Comparison of ENCODE assay signal across 8 cellular contexts in genomic region chr16:85612801-85613608, GRCh38. TPM values are rescaled to one million over a fixed set of nuclear protein-coding genes. Genes with fewer than 3 reads are reported as not detected.
A peak's percentile ranks its signal among the peaks of the same experiment; 100 is the strongest.
DNase-seq lines count a peak whose midpoint lies in the region; ATAC-seq and TF ChIP-seq lines count a peak whose summit lies in the region.

TSS of gene GSE1 (plus strand) at chr16:85613322. CDS start at chr16:85613392, 70 bp downstream.

- no peaks in the 10 kb centered on the region for H3K36me3 ChIP-seq in RWPE2 (ENCODE audit: low read depth)
- no peaks in the 10 kb centered on the region for H3K36me3 ChIP-seq in vagina

- H3K9me3 ChIP-seq in RWPE2 (ENCODE audit: severe bottlenecking): no peaks in the 10 kb centered on the region
- H3K9me3 ChIP-seq in vagina: no peaks in the 10 kb centered on the region

- TF ChIP-seq POLR2A in vagina (IDR thresholded peaks at IDR 0.05): no peak

- H3K27me3 Mint-ChIP-seq in activated naive CD4-positive, alpha-beta T cell treated with anti-CD3 and anti-CD28 coated beads for 36 hours (ENCODE audit: low read depth): peaks cover 21% of the 10 kb centered on the region

- peak within 1 kb of the TSS; percentile 91 for H3K27ac ChIP-seq in RWPE2 (ENCODE audit: poor library complexity, severe bottlenecking)
- H3K27ac ChIP-seq in vagina: peak within 1 kb of the TSS; percentile 84

- H3K4me3 ChIP-seq in RWPE2 (ENCODE audit: severe bottlenecking) (peak within 1 kb of the TSS; percentile 48), vagina (peak within 1 kb of the TSS; percentile 68 to 78)

- TF ChIP-seq CTCF in RWPE2 (IDR thresholded peaks at IDR 0.05; ENCODE audit: poor library complexity, severe bottlenecking) (no peak), omental fat pad (IDR thresholded peaks at IDR 0.05) (no peak), vagina (IDR thresholded peaks at IDR 0.05) (no peak)

- intact Hi-C loops in activated naive CD4-positive, alpha-beta T cell treated with anti-CD3 and anti-CD28 coated beads for 36 hours (cut with micrococcal nuclease): loop anchor here (2.0 kb wide), 1 partner anchor 186 kb away; the partner anchor contains the start of genes COX4I1 and EMC8
- intact Hi-C loops in vagina (cut with DNase I): loop anchor here (5.0 to 10.0 kb wide), 2 partner anchors 56 to 288 kb away; no protein-coding TSS in a partner anchor

- peaks cover 36% of the 10 kb centered on the region for H3K4me1 Mint-ChIP-seq in activated naive CD4-positive, alpha-beta T cell treated with anti-CD3 and anti-CD28 coated beads for 36 hours (ENCODE audit: low read depth)

- CTCF ChIA-PET in activated naive CD4-positive, alpha-beta T cell treated with anti-CD3 and anti-CD28 coated beads for 36 hours (lab: Charles Lee): interaction anchor here (0.7 to 1.4 kb wide), 3 partner anchors 56 to 84 kb away, joined by 3 to 4 read pairs (median 3); no protein-coding TSS in a partner anchor

- peak; percentile 56 for DNase-seq in G401 (ENCODE audit: low spot score)
- DNase-seq in GOT3 (lab: John Stamatoyannopoulos, UW): peak; percentile 33
- peak; percentile 96 for DNase-seq in LoVo (ENCODE audit: low spot score)
- peak; percentile 98 for DNase-seq in RWPE2 (ENCODE audit: low spot score)
- peak; percentile 84 for DNase-seq in activated naive CD4-positive, alpha-beta T cell treated with anti-CD3 and anti-CD28 coated beads for 36 hours
- DNase-seq in glomerular endothelial cell (ENCODE audit: extremely low read depth, low read depth, low spot score): no peak
- peak; percentile 59 for DNase-seq in omental fat pad (ENCODE audit: low spot score)
- no peak for DNase-seq in vagina (ENCODE audit: extremely low spot score in 2 of 2)

- H3K4me1 ChIP-seq in RWPE2 (ENCODE audit: insufficient read depth, poor library complexity, severe bottlenecking) (peaks cover 13% of the 10 kb centered on the region), vagina (peaks cover 81% of the 10 kb centered on the region)

- no peak within 1 kb of the TSS for H3K27ac Mint-ChIP-seq in activated naive CD4-positive, alpha-beta T cell treated with anti-CD3 and anti-CD28 coated beads for 36 hours

- ATAC-seq in RWPE2 (ENCODE audit: low read depth) (peak; percentile 22), omental fat pad (ENCODE audit: low FRiP score) (peak; percentile 34)

- peak within 1 kb of the TSS; percentile 54 for H3K4me3 Mint-ChIP-seq in activated naive CD4-positive, alpha-beta T cell treated with anti-CD3 and anti-CD28 coated beads for 36 hours

- in situ Hi-C loops in G401 (cut with HindIII; ENCODE audit: low sequenced_read_pairs): no loop called here

- no peaks in the 10 kb centered on the region for H3K36me3 Mint-ChIP-seq in activated naive CD4-positive, alpha-beta T cell treated with anti-CD3 and anti-CD28 coated beads for 36 hours (ENCODE audit: low read depth)

- H3K27me3 ChIP-seq in RWPE2 (ENCODE audit: insufficient read depth, poor library complexity, severe bottlenecking): no peaks in the 10 kb centered on the region
- no peaks in the 10 kb centered on the region for H3K27me3 ChIP-seq in vagina

- no peaks in the 10 kb centered on the region for H3K9me3 Mint-ChIP-seq in activated naive CD4-positive, alpha-beta T cell treated with anti-CD3 and anti-CD28 coated beads for 36 hours

RNA-seq across cellular contexts. Expression of gene GSE1, which starts in this region (rescaled TPM):
- 22.8 and 35.6 TPM in 2 replicates for total RNA-seq in G401 (2014; rRNA removed; shearing (Covaris generic))
- total RNA-seq in activated naive CD4-positive, alpha-beta T cell treated with anti-CD3 and anti-CD28 coated beads for 36 hours: 10 to 100 TPM in 1 of 2 experiments, 1 to 10 TPM in 1; 8.6 to 10.1 TPM
- total RNA-seq in glomerular endothelial cell (19.9 and 30.5 TPM in 2 replicates), omental fat pad (100 to 1,000 TPM in 2 of 4 donors, 10 to 100 TPM in 2; 50.9 to 181 (median 90.9) TPM), vagina (80.8 TPM)

Comparison
In these comparisons a context has a peak if more than half of its experiments do, and no peak if none do; other contexts are left out.
1. DNase-seq: peak in G401 (single experiment), GOT3 (single experiment), LoVo (single experiment), RWPE2 (single experiment), activated naive CD4-positive, alpha-beta T cell treated with anti-CD3 and anti-CD28 coated beads for 36 hours (single experiment) and omental fat pad (single experiment); none in glomerular endothelial cell (single experiment) and vagina (0 of 2).